1 cellular context compared by ENCODE assay signal in genomic region chr1:91502138-91502881, GRCh38.
TF ChIP-seq lines count a peak whose summit lies in the region.

No MANE protein-coding gene starts in this region.

TF ChIP-seq in K562, 482 proteins besides CTCF, POLR2A, EP300 and RAD21 (continued from another document):
- TF ChIP-seq ZNF655 (CRISPR knock-in tag; IDR thresholded peaks at IDR 0.05): no peak
- TF ChIP-seq TGIF2 (CRISPR knock-in tag; IDR thresholded peaks at IDR 0.05): no peak
- 0 out of 2 replicates have a peak, but pooled peaks have one; percentile 19 for TF ChIP-seq MTA1 (IDR thresholded peaks at IDR 0.05; ENCODE audit: borderline replicate concordance)
- no peak for TF ChIP-seq ZSCAN32 (CRISPR knock-in tag; IDR thresholded peaks at IDR 0.05)
- no peak for TF ChIP-seq RAD51 (IDR thresholded peaks at IDR 0.05; ENCODE audit: borderline replicate concordance, low read depth)
- 0 out of 2 replicates have a peak, but pooled peaks have one; percentile 31 for TF ChIP-seq SMARCA5 (IDR thresholded peaks at IDR 0.05)
- no peak for TF ChIP-seq ZBTB1 (CRISPR knock-in tag; IDR thresholded peaks at IDR 0.05; ENCODE audit: borderline replicate concordance, low read depth)
- no peak for TF ChIP-seq PTRF (tag; IDR thresholded peaks at IDR 0.05)
- peak; percentile 7; the same call in 1 of the 2 replicates for TF ChIP-seq TAL1 (IDR thresholded peaks at IDR 0.05)
- TF ChIP-seq ZBTB11 (CRISPR knock-in tag; IDR thresholded peaks at IDR 0.05): no peak
- TF ChIP-seq, protein P1, sequence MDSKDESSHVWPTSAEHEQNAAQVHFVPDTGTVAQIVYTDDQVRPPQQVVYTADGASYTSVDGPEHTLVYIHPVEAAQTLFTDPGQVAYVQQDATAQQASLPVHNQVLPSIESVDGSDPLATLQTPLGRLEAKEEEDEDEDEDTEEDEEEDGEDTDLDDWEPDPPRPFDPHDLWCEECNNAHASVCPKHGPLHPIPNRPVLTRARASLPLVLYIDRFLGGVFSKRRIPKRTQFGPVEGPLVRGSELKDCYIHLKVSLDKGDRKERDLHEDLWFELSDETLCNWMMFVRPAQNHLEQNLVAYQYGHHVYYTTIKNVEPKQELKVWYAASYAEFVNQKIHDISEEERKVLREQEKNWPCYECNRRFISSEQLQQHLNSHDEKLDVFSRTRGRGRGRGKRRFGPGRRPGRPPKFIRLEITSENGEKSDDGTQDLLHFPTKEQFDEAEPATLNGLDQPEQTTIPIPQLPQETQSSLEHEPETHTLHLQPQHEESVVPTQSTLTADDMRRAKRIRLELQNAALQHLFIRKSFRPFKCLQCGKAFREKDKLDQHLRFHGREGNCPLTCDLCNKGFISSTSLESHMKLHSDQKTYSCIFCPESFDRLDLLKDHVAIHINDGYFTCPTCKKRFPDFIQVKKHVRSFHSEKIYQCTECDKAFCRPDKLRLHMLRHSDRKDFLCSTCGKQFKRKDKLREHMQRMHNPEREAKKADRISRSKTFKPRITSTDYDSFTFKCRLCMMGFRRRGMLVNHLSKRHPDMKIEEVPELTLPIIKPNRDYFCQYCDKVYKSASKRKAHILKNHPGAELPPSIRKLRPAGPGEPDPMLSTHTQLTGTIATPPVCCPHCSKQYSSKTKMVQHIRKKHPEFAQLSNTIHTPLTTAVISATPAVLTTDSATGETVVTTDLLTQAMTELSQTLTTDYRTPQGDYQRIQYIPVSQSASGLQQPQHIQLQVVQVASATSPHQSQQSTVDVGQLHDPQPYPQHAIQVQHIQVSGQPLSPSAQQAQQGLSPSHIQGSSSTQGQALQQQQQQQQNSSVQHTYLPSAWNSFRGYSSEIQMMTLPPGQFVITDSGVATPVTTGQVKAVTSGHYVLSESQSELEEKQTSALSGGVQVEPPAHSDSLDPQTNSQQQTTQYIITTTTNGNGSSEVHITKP (IDR thresholded peaks at IDR 0.05; ENCODE audit: partially characterized antibody): no peak
- no peak for TF ChIP-seq SAP30 (IDR thresholded peaks at IDR 0.05; ENCODE audit: borderline replicate concordance, insufficient read depth, low read depth, low read length, poor library complexity, severe bottlenecking)
- TF ChIP-seq TRIM24 (IDR thresholded peaks at IDR 0.05): 0 out of 4 replicates have a peak, but pooled peaks of 1 of the 2 experiments have one; percentile 19
- TF ChIP-seq ZNF512 (tag; IDR thresholded peaks at IDR 0.05): 0 out of 2 replicates have a peak, but pooled peaks have one; percentile 15
- no peak for TF ChIP-seq KDM5B (IDR thresholded peaks at IDR 0.05; ENCODE audit: insufficient replicate concordance, low read depth, low read length)
- peak; percentile 31; the same call in 1 of the 2 replicates for TF ChIP-seq CBFA2T3 (IDR thresholded peaks at IDR 0.05)
- TF ChIP-seq, protein P2, sequence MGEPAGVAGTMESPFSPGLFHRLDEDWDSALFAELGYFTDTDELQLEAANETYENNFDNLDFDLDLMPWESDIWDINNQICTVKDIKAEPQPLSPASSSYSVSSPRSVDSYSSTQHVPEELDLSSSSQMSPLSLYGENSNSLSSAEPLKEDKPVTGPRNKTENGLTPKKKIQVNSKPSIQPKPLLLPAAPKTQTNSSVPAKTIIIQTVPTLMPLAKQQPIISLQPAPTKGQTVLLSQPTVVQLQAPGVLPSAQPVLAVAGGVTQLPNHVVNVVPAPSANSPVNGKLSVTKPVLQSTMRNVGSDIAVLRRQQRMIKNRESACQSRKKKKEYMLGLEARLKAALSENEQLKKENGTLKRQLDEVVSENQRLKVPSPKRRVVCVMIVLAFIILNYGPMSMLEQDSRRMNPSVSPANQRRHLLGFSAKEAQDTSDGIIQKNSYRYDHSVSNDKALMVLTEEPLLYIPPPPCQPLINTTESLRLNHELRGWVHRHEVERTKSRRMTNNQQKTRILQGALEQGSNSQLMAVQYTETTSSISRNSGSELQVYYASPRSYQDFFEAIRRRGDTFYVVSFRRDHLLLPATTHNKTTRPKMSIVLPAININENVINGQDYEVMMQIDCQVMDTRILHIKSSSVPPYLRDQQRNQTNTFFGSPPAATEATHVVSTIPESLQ (CRISPR knock-in tag; IDR thresholded peaks at IDR 0.05): no peak
